In genomic region chr7:50649259-50649885, GRCh38 we compare ENCODE assay signal across 15 cellular contexts.
DNase-seq lines count a peak whose midpoint lies in the region; ATAC-seq, FAIRE-seq and TF ChIP-seq lines count a peak whose summit lies in the region.
"Had no signal": no experiment of that assay in that cellular context is flagged by ENCODE, and none has a peak within 500 bp of the region (broad histone marks: within the 10 kb centered on the region; RNA-seq: fewer than 3 reads in every experiment).

No MANE protein-coding gene starts in this region.

- H3K4me3 Mint-ChIP-seq in central memory CD8-positive, alpha-beta T cell = no peak overlapping the region
- no peak overlapping the region for H3K4me3 Mint-ChIP-seq in stimulated activated naive B cell treated with anti-CD40 and anti-IgM and Interleukin-4, amounts not matched to agents 10 μg/mL and 1 μg/mL and 100 μg/mL, for 72 hours
- H3K4me3 Mint-ChIP-seq in activated T-helper 2 cell treated with anti-CD3 and anti-CD28 coated beads, Interferon-gamma antibody, Interleukin-2, Interleukin-4, amounts not matched to agents 10 μg/mL and 5 μg/mL and 100 μg/mL, durations not matched to agents 14 hours and 24 hours and 36 hours (ENCODE audit: low read depth) = no peak overlapping the region
- H3K4me3 Mint-ChIP-seq: CD8-positive, alpha-beta memory T cell had no signal

- H3K4me1 ChIP-seq in lung (ENCODE audit: control insufficient read depth in 2 of 2, insufficient read depth in 2 of 2, low read length in 2 of 2) = peaks cover 3 to 12% of the 10 kb centered on the region in 2 donors
- peaks cover 0 to 22% (median 7%) of the 10 kb centered on the region in 6 donors for H3K4me1 ChIP-seq in spleen
- H3K4me1 ChIP-seq in pancreas = no peaks in the 10 kb centered on the region

- no peaks in the 10 kb centered on the region for H3K4me1 Mint-ChIP-seq in central memory CD8-positive, alpha-beta T cell
- H3K4me1 Mint-ChIP-seq in stimulated activated naive B cell treated with anti-CD40 and anti-IgM and Interleukin-4, amounts not matched to agents 10 μg/mL and 1 μg/mL and 100 μg/mL, for 72 hours = peaks cover 0 to 4% of the 10 kb centered on the region in 2 donors
- no peaks in the 10 kb centered on the region for H3K4me1 Mint-ChIP-seq in activated T-helper 2 cell treated with anti-CD3 and anti-CD28 coated beads, Interferon-gamma antibody, Interleukin-2, Interleukin-4, amounts not matched to agents 10 μg/mL and 5 μg/mL and 100 μg/mL, durations not matched to agents 14 hours and 24 hours and 36 hours (ENCODE audit: low read depth)

- intact Hi-C loops in spleen (cut with DNase I; ENCODE audit: low total_unique reads) (no loop called here), pancreas (cut with DNase I) (no loop called here)
- intact Hi-C loops in activated T-helper 2 cell treated with anti-CD3 and anti-CD28 coated beads, Interferon-gamma antibody, Interleukin-2, Interleukin-4, amounts not matched to agents 10 μg/mL and 5 μg/mL and 100 μg/mL, durations not matched to agents 14 hours and 24 hours and 36 hours (cut with micrococcal nuclease) = no loop called here

- TF ChIP-seq POLR2A in spleen (IDR thresholded peaks at IDR 0.05) = no peak

- 97% methylated on average over 7 of the region's 7 CpGs for WGBS in lung, 2 donors
- WGBS in spleen, 5 donors = 87 to 97% (median 92%) methylated on average over 7 of the region's 7 CpGs
- WGBS in pancreas, 2 donors = 95 to 96% methylated on average over 7 of the region's 7 CpGs

- H3K4me3 ChIP-seq in lung (no peak overlapping the region), spleen (no peak overlapping the region), pancreas (no peak overlapping the region)
- H3K4me3 ChIP-seq: K562 had no signal

- H3K9me3 Mint-ChIP-seq in central memory CD8-positive, alpha-beta T cell = no peaks in the 10 kb centered on the region
- no peaks in the 10 kb centered on the region for H3K9me3 Mint-ChIP-seq in stimulated activated naive B cell treated with anti-CD40 and anti-IgM and Interleukin-4, amounts not matched to agents 10 μg/mL and 1 μg/mL and 100 μg/mL, for 72 hours
- H3K9me3 Mint-ChIP-seq in activated T-helper 2 cell treated with anti-CD3 and anti-CD28 coated beads, Interferon-gamma antibody, Interleukin-2, Interleukin-4, amounts not matched to agents 10 μg/mL and 5 μg/mL and 100 μg/mL, durations not matched to agents 14 hours and 24 hours and 36 hours = no peaks in the 10 kb centered on the region
- H3K9me3 Mint-ChIP-seq: CD8-positive, alpha-beta memory T cell had no signal

- peak overlapping the region; percentile 56 for H3K27ac Mint-ChIP-seq in central memory CD8-positive, alpha-beta T cell (ENCODE audit: low read depth)
- peak overlapping the region; percentile 39 for H3K27ac Mint-ChIP-seq in stimulated activated naive B cell treated with anti-CD40 and anti-IgM and Interleukin-4, amounts not matched to agents 10 μg/mL and 1 μg/mL and 100 μg/mL, for 72 hours
- H3K27ac Mint-ChIP-seq in activated T-helper 2 cell treated with anti-CD3 and anti-CD28 coated beads, Interferon-gamma antibody, Interleukin-2, Interleukin-4, amounts not matched to agents 10 μg/mL and 5 μg/mL and 100 μg/mL, durations not matched to agents 14 hours and 24 hours and 36 hours = no peak overlapping the region

- no peaks in the 10 kb centered on the region for H3K27me3 Mint-ChIP-seq in central memory CD8-positive, alpha-beta T cell
- peaks cover 0 to 5% of the 10 kb centered on the region in 2 donors for H3K27me3 Mint-ChIP-seq in stimulated activated naive B cell treated with anti-CD40 and anti-IgM and Interleukin-4, amounts not matched to agents 10 μg/mL and 1 μg/mL and 100 μg/mL, for 72 hours
- peaks cover 8% of the 10 kb centered on the region for H3K27me3 Mint-ChIP-seq in activated T-helper 2 cell treated with anti-CD3 and anti-CD28 coated beads, Interferon-gamma antibody, Interleukin-2, Interleukin-4, amounts not matched to agents 10 μg/mL and 5 μg/mL and 100 μg/mL, durations not matched to agents 14 hours and 24 hours and 36 hours (ENCODE audit: low read depth)
- H3K27me3 Mint-ChIP-seq: CD8-positive, alpha-beta memory T cell had no signal

- H3K27ac ChIP-seq in lung (ENCODE audit: low read depth in 1 of 2, low read length in 1 of 2) (no peak overlapping the region), spleen (no peak overlapping the region), pancreas (no peak overlapping the region)

- FAIRE-seq in pancreas (lab: Jason Lieb, UNC) = no peak
- FAIRE-seq: K562 had no signal

- TF ChIP-seq CTCF in lung (IDR thresholded peaks at IDR 0.05; ENCODE audit: control extremely low read depth, extremely low read depth) (no peak), spleen (IDR thresholded peaks at IDR 0.05 in 8 of 11, conservative IDR thresholded peaks at IDR 0.05 in 3 of 11) (no peak), pancreas (IDR thresholded peaks at IDR 0.05) (no peak)

- no peaks in the 10 kb centered on the region for H3K9me3 ChIP-seq in lung (ENCODE audit: control insufficient read depth in 2 of 2, insufficient read depth in 1 of 2, low read length in 1 of 2)
- H3K9me3 ChIP-seq in spleen = no peaks in the 10 kb centered on the region
- no peaks in the 10 kb centered on the region for H3K9me3 ChIP-seq in pancreas

- no peak for ATAC-seq in central memory CD8-positive, alpha-beta T cell (replicated peaks; ENCODE audit: extremely low read depth, poor library complexity, severe bottlenecking)
- no peak for ATAC-seq in lung (ENCODE audit: insufficient read depth, low FRiP score)
- ATAC-seq in stimulated activated naive B cell treated with anti-CD40 and anti-IgM and Interleukin-4, amounts not matched to agents 10 μg/mL and 1 μg/mL and 100 μg/mL, for 72 hours (replicated peaks) = no peak
- no peak for ATAC-seq in pancreas
- ATAC-seq: K562 had no signal

- H3K36me3 Mint-ChIP-seq in central memory CD8-positive, alpha-beta T cell (ENCODE audit: insufficient read depth) = no peaks in the 10 kb centered on the region
- H3K36me3 Mint-ChIP-seq in stimulated activated naive B cell treated with anti-CD40 and anti-IgM and Interleukin-4, amounts not matched to agents 10 μg/mL and 1 μg/mL and 100 μg/mL, for 72 hours = no peaks in the 10 kb centered on the region
- H3K36me3 Mint-ChIP-seq in activated T-helper 2 cell treated with anti-CD3 and anti-CD28 coated beads, Interferon-gamma antibody, Interleukin-2, Interleukin-4, amounts not matched to agents 10 μg/mL and 5 μg/mL and 100 μg/mL, durations not matched to agents 14 hours and 24 hours and 36 hours (ENCODE audit: low read depth) = no peaks in the 10 kb centered on the region

- H3K27me3 ChIP-seq in lung (ENCODE audit: control insufficient read depth, insufficient read depth) (no peaks in the 10 kb centered on the region), spleen (replicated peaks in 1 of 7) (no peaks in the 10 kb centered on the region), pancreas (no peaks in the 10 kb centered on the region)

- DNase-seq in activated CD8-positive, alpha-beta memory T cell treated with anti-CD3 and anti-CD28 coated beads for 24 hours = peak; percentile 24
- DNase-seq in activated CD8-positive, alpha-beta memory T cell treated with anti-CD3 and anti-CD28 coated beads, Interleukin-2, amount 50 U/mL, for 4 hours = no peak
- no peak for DNase-seq in central memory CD8-positive, alpha-beta T cell (ENCODE audit: low spot score in 2 of 2)
- peak; percentile 19 for DNase-seq in lung (ENCODE audit: low spot score)
- DNase-seq in stimulated activated naive B cell treated with anti-CD40 and anti-IgM and Interleukin-4, amounts not matched to agents 10 μg/mL and 1 μg/mL and 100 μg/mL, for 72 hours = no peak
- DNase-seq in spleen = no peak
- DNase-seq in activated T-helper 2 cell treated with anti-CD3 and anti-CD28 coated beads, Interferon-gamma antibody, Interleukin-2, Interleukin-4, amounts not matched to agents 10 μg/mL and 5 μg/mL and 100 μg/mL, durations not matched to agents 14 hours and 24 hours and 36 hours (ENCODE audit: low spot score) = no peak
- DNase-seq in pancreas = no peak
- DNase-seq: CD8-positive, alpha-beta memory T cell; DMS79 treated with DMSO at 0.1 percent for 48 hours; NCI-H187 treated with DMSO at 0.1 percent for 48 hours; NCI-H446; OCI-M1; RPMI8226 had no signal

- no peaks in the 10 kb centered on the region for H3K36me3 ChIP-seq in lung (ENCODE audit: control insufficient read depth in 2 of 2, insufficient read depth in 2 of 2, low read length in 2 of 2)
- peaks cover 0 to 34% (median 0%) of the 10 kb centered on the region in 6 donors for H3K36me3 ChIP-seq in spleen
- H3K36me3 ChIP-seq in pancreas = peaks cover 0 to 4% (median 0%) of the 10 kb centered on the region in 3 donors

Comparison
In these comparisons a context has a peak if more than half of its experiments do, and no peak if none do; other contexts are left out.
1. DNase-seq: peak in activated CD8-positive, alpha-beta memory T cell treated with anti-CD3 and anti-CD28 coated beads for 24 hours (single experiment) and lung (single experiment); none in activated CD8-positive, alpha-beta memory T cell treated with anti-CD3 and anti-CD28 coated beads, Interleukin-2, amount 50 U/mL, for 4 hours (single experiment), central memory CD8-positive, alpha-beta T cell (0 of 2), stimulated activated naive B cell treated with anti-CD40 and anti-IgM and Interleukin-4, amounts not matched to agents 10 μg/mL and 1 μg/mL and 100 μg/mL, for 72 hours (single experiment), spleen (single experiment), activated T-helper 2 cell treated with anti-CD3 and anti-CD28 coated beads, Interferon-gamma antibody, Interleukin-2, Interleukin-4, amounts not matched to agents 10 μg/mL and 5 μg/mL and 100 μg/mL, durations not matched to agents 14 hours and 24 hours and 36 hours (single experiment) and pancreas (0 of 6).